In genomic region chr7:15315678-15316077, GRCh38 we compare ENCODE assay signal across 39 cellular contexts.
"Had no signal": no experiment of that assay in that cellular context is flagged by ENCODE, and none has a peak within 500 bp of the region (broad histone marks: within the 10 kb centered on the region; RNA-seq: fewer than 3 reads in every experiment).

No MANE protein-coding gene starts in this region.

- H3K9me3 Mint-ChIP-seq: activated CD4-positive, alpha-beta memory T cell treated with anti-CD3 and anti-CD28 coated beads, Interleukin-2, amount 10 ng/mL, durations not matched to agents 7 days and 5 days; activated CD4-positive, alpha-beta T cell treated with anti-CD3 and anti-CD28 coated beads, Interleukin-2, amount 10 ng/mL, durations not matched to agents 24 days and 14 days; activated T-cell treated with anti-CD3 and anti-CD28 coated beads, Interleukin-2, amount 50 U/mL, for 4 hours; activated T-helper 17 cell treated with anti-CD3 and anti-CD28 coated beads, Interleukin-2, amount 50 U/mL, for 72 hours; T-helper 1 cell treated with Interleukin-12 subunit alpha and Interleukin-12 subunit beta and Interleukin-4 antibody, amounts not matched to agents 30 μg/mL and 1 μg/mL, for 36 hours; T-helper 2 cell treated with Interferon-gamma antibody and Interleukin-4, amounts not matched to agents 5 μg/mL and 100 μg/mL, for 36 hours had no signal

- DNase-seq: activated B cell treated with CpG ODN at 0.5 μM for 24 hours; activated CD4-positive, alpha-beta memory T cell treated with anti-CD3 and anti-CD28 coated beads, Interleukin-2, amount 10 ng/mL, durations not matched to agents 7 days and 5 days; activated CD4-positive, alpha-beta T cell treated with anti-CD3 and anti-CD28 coated beads for 4 hours; activated CD4-positive, alpha-beta T cell treated with anti-CD3 and anti-CD28 coated beads, Interleukin-2, amount 10 ng/mL, durations not matched to agents 24 days and 14 days; activated CD4-positive, alpha-beta T cell treated with anti-CD3 and anti-CD28 coated beads, Interleukin-2, amount 50 U/mL, for 48 hours; activated CD4-positive, CD25-positive, alpha-beta regulatory T cell treated with anti-CD3 and anti-CD28 coated beads, Interleukin-2, amount 50 U/mL, for 72 hours; activated CD8-positive, alpha-beta memory T cell treated with anti-CD3 and anti-CD28 coated beads, Interleukin-2, amount 50 U/mL, for 4 hours; activated CD8-positive, alpha-beta T cell treated with anti-CD3 and anti-CD28 coated beads, Interleukin-2, amount 10 ng/mL, durations not matched to agents 7 days and 5 days; activated effector memory CD4-positive, alpha-beta T cell treated with anti-CD3 and anti-CD28 coated beads, Interleukin-2, amount 50 U/mL, for 16 hours; activated gamma-delta T cell treated with Interleukin-2 at 50 U/mL for 16 hours; activated naive CD4-positive, alpha-beta T cell; activated naive CD4-positive, alpha-beta T cell treated with anti-CD3 and anti-CD28 coated beads for 36 hours; activated naive CD4-positive, alpha-beta T cell treated with anti-CD3 and anti-CD28 coated beads, Interleukin-2, amount 50 U/mL, for 16 hours; activated naive CD8-positive, alpha-beta T cell treated with anti-CD3 and anti-CD28 coated beads for 36 hours; activated T-cell treated with anti-CD3 and anti-CD28 coated beads for 4 hours; activated T-cell treated with anti-CD3 and anti-CD28 coated beads, Interleukin-2, amount 50 U/mL, for 1 hour; activated T-cell treated with anti-CD3 and anti-CD28 coated beads, Interleukin-2, amount 50 U/mL, for 4 hours; activated T-cell treated with anti-CD3 and anti-CD28 coated beads, Interleukin-2, amount 50 U/mL, for 72 hours; adrenal gland; amniotic stem cell; aorta; body of pancreas; brain microvascular endothelial cell; caudate nucleus; cerebellar nuclear complex; T-helper 1 cell; T-helper 2 cell; T-helper 9 cell had no signal

- ATAC-seq: activated CD8-positive, alpha-beta T cell treated with anti-CD3 and anti-CD28 coated beads, Interleukin-2, amount 10 ng/mL, durations not matched to agents 7 days and 5 days; activated naive CD4-positive, alpha-beta T cell treated with anti-CD3 and anti-CD28 coated beads, Interleukin-2, amount 50 U/mL, for 72 hours; activated T-cell treated with anti-CD3 and anti-CD28 coated beads, Interleukin-2, amount 50 U/mL, for 4 hours; activated T-cell treated with anti-CD3 and anti-CD28 coated beads, Interleukin-2, amount 50 U/mL, for 72 hours; activated T-helper 17 cell treated with anti-CD3 and anti-CD28 coated beads, Interleukin-2, amount 50 U/mL, for 72 hours; body of pancreas had no signal

- FAIRE-seq: astrocyte, TTC549 had no signal

- H3K27ac Mint-ChIP-seq: activated B cell treated with CpG ODN at 0.5 μM for 24 hours; activated CD4-positive, alpha-beta memory T cell treated with anti-CD3 and anti-CD28 coated beads, Interleukin-2, amount 10 ng/mL, durations not matched to agents 7 days and 5 days; activated CD4-positive, alpha-beta T cell treated with anti-CD3 and anti-CD28 coated beads, Interleukin-2, amount 10 ng/mL, durations not matched to agents 24 days and 14 days; activated CD8-positive, alpha-beta T cell treated with anti-CD3 and anti-CD28 coated beads, Interleukin-2, amount 10 ng/mL, durations not matched to agents 7 days and 5 days; activated naive CD4-positive, alpha-beta T cell treated with anti-CD3 and anti-CD28 coated beads for 36 hours; activated naive CD4-positive, alpha-beta T cell treated with anti-CD3 and anti-CD28 coated beads, Interleukin-2, amount 50 U/mL, for 72 hours; activated naive CD8-positive, alpha-beta T cell treated with anti-CD3 and anti-CD28 coated beads for 36 hours; activated T-cell treated with anti-CD3 and anti-CD28 coated beads, Interleukin-2, amount 50 U/mL, for 72 hours; activated T-helper 1 cell treated with anti-CD3 and anti-CD28 coated beads, Interleukin-12 subunit alpha, Interleukin-12 subunit beta, Interleukin-2, Interleukin-4 antibody, amounts not matched to agents 30 ng/mL and 10 ng/mL and 1 ng/mL, durations not matched to agents 14 hours and 24 hours and 36 hours; activated T-helper 17 cell treated with anti-CD3 and anti-CD28 coated beads, Interleukin-2, amount 50 U/mL, for 72 hours; T-helper 1 cell treated with Interleukin-12 subunit alpha and Interleukin-12 subunit beta and Interleukin-4 antibody, amounts not matched to agents 30 μg/mL and 1 μg/mL, for 36 hours; T-helper 2 cell treated with Interferon-gamma antibody and Interleukin-4, amounts not matched to agents 5 μg/mL and 100 μg/mL, for 36 hours had no signal

- H3K36me3 Mint-ChIP-seq: activated naive CD4-positive, alpha-beta T cell treated with anti-CD3 and anti-CD28 coated beads, Interleukin-2, amount 50 U/mL, for 72 hours; activated naive CD8-positive, alpha-beta T cell treated with anti-CD3 and anti-CD28 coated beads for 36 hours had no signal

- H3K4me3 ChIP-seq: adrenal gland, body of pancreas, breast epithelium, cardiac muscle cell had no signal

- H3K9me3 ChIP-seq: adrenal gland, body of pancreas, breast epithelium had no signal

- H3K27me3 ChIP-seq: adrenal gland, body of pancreas, brain microvascular endothelial cell, breast epithelium, cardiac muscle cell had no signal

- H3K4me1 Mint-ChIP-seq: activated B cell treated with CpG ODN at 0.5 μM for 24 hours; activated CD4-positive, alpha-beta memory T cell treated with anti-CD3 and anti-CD28 coated beads, Interleukin-2, amount 10 ng/mL, durations not matched to agents 7 days and 5 days; activated CD4-positive, alpha-beta T cell treated with anti-CD3 and anti-CD28 coated beads, Interleukin-2, amount 10 ng/mL, durations not matched to agents 24 days and 14 days; activated naive CD8-positive, alpha-beta T cell treated with anti-CD3 and anti-CD28 coated beads for 36 hours; activated T-helper 17 cell treated with anti-CD3 and anti-CD28 coated beads, Interleukin-2, amount 50 U/mL, for 72 hours; central memory CD8-positive, alpha-beta T cell had no signal

- H3K27me3 Mint-ChIP-seq: activated B cell treated with CpG ODN at 0.5 μM for 24 hours; activated CD4-positive, alpha-beta memory T cell treated with anti-CD3 and anti-CD28 coated beads, Interleukin-2, amount 10 ng/mL, durations not matched to agents 7 days and 5 days; activated CD4-positive, alpha-beta T cell treated with anti-CD3 and anti-CD28 coated beads, Interleukin-2, amount 10 ng/mL, durations not matched to agents 24 days and 14 days; activated naive CD8-positive, alpha-beta T cell treated with anti-CD3 and anti-CD28 coated beads for 36 hours; activated T-helper 17 cell treated with anti-CD3 and anti-CD28 coated beads, Interleukin-2, amount 50 U/mL, for 72 hours; central memory CD8-positive, alpha-beta T cell had no signal

- H3K36me3 ChIP-seq: adrenal gland, brain microvascular endothelial cell, cardiac muscle cell had no signal

- H3K4me1 ChIP-seq: adrenal gland, body of pancreas, breast epithelium had no signal

- H3K27ac ChIP-seq: adrenal gland, body of pancreas, brain microvascular endothelial cell, breast epithelium, cardiac muscle cell, VCaP had no signal

- H3K4me3 Mint-ChIP-seq: activated B cell treated with CpG ODN at 0.5 μM for 24 hours; activated CD4-positive, alpha-beta memory T cell treated with anti-CD3 and anti-CD28 coated beads, Interleukin-2, amount 10 ng/mL, durations not matched to agents 7 days and 5 days; activated CD4-positive, alpha-beta T cell treated with anti-CD3 and anti-CD28 coated beads, Interleukin-2, amount 10 ng/mL, durations not matched to agents 24 days and 14 days; activated CD8-positive, alpha-beta T cell treated with anti-CD3 and anti-CD28 coated beads, Interleukin-2, amount 10 ng/mL, durations not matched to agents 7 days and 5 days; activated naive CD4-positive, alpha-beta T cell treated with anti-CD3 and anti-CD28 coated beads for 36 hours; activated naive CD8-positive, alpha-beta T cell treated with anti-CD3 and anti-CD28 coated beads for 36 hours; activated T-cell treated with anti-CD3 and anti-CD28 coated beads, Interleukin-2, amount 50 U/mL, for 4 hours; activated T-cell treated with anti-CD3 and anti-CD28 coated beads, Interleukin-2, amount 50 U/mL, for 72 hours; activated T-helper 1 cell treated with anti-CD3 and anti-CD28 coated beads, Interleukin-12 subunit alpha, Interleukin-12 subunit beta, Interleukin-2, Interleukin-4 antibody, amounts not matched to agents 30 ng/mL and 10 ng/mL and 1 ng/mL, durations not matched to agents 14 hours and 24 hours and 36 hours; activated T-helper 17 cell treated with anti-CD3 and anti-CD28 coated beads, Interleukin-2, amount 50 U/mL, for 72 hours; central memory CD8-positive, alpha-beta T cell; T-helper 1 cell treated with Interleukin-12 subunit alpha and Interleukin-12 subunit beta and Interleukin-4 antibody, amounts not matched to agents 30 μg/mL and 1 μg/mL, for 36 hours; T-helper 2 cell treated with Interferon-gamma antibody and Interleukin-4, amounts not matched to agents 5 μg/mL and 100 μg/mL, for 36 hours had no signal
